Comparison of ENCODE assay signal across 8 cellular contexts in the genomic region with DNA sequence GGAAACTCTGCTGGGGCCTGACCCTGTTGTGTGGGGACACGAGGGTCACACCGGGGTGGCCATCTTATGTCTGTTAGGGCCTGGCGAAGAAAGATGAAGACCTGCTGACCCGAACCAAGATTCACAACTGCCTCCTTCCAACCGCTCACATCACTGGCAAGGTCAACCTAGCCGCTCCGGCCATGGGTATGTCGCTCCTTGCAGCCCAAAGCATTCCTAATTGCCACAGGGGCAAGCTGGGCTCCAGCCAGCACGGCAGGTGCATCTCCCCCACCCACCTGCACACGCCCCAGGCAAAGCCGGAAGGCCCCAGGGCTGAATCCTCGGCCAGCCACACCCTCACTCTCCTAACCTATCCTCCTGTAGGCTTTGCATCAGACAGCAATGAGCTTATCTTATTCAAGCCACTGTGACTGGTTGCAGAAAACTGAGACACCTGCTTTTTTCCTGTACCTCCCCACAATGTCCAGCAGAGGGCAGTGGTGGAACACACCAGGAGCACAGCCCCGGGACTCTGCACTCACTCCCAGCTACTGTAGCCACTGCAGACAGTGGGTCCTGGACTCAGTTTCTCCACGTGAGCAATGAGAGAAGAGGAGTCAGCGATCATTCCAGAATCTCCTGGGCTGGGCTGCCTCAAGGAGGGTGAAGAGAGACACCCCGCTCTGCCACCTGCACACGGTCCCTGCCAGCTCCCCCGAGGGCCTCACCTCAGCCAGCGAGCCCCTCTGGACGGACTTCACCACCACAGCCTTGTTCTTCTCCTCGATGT.
DNase-seq lines count a peak whose midpoint lies in the region; ATAC-seq and TF ChIP-seq lines count a peak whose summit lies in the region.

No MANE protein-coding gene starts in this region.

- DNase-seq in COLO668 (lab: John Stamatoyannopoulos, UW; ENCODE audit: unreplicated experiment) (peak; percentile 55), HuH-7.5 (ENCODE audit: low spot score) (peak; percentile 98), PC-9 (peak; percentile 67 to 73)
- peak; percentile 63 for DNase-seq in activated T-cell treated with anti-CD3 and anti-CD28 coated beads, Interleukin-2, amount 50 U/mL, for 1 hour
- peak; percentile 77 for DNase-seq in natural killer cell treated with Interleukin-12 subunit alpha and Interleukin-12 subunit beta and Interleukin-15 and Interleukin-18, amount 100 ng/mL, for 72 hours (ENCODE audit: low spot score)

- no peak overlapping the region for H2AFZ ChIP-seq in PC-9

- peak; percentile 98 for TF ChIP-seq CTCF in PC-9 (conservative IDR thresholded peaks at IDR 0.05)

- CTCF ChIA-PET in PC-9 (lab: Charles Lee) = interaction anchor here (0.6 to 2.8 kb wide), 25 partner anchors 11 to 436 kb away, joined by 3 to 39 read pairs (median 4); no protein-coding TSS in a partner anchor

- H3K36me3 ChIP-seq in PC-9 (ENCODE audit: low read depth) = no peaks in the 10 kb centered on the region

- peak; percentile 90 for ATAC-seq in esophagus mucosa
- peak; percentile 75 to 86 for ATAC-seq in natural killer cell treated with Interleukin-12 subunit alpha and Interleukin-12 subunit beta and Interleukin-15 and Interleukin-18, amount 100 ng/mL, for 72 hours
- no peak for ATAC-seq in GM18517 (IDR thresholded peaks at IDR 0.05; ENCODE audit: unreplicated experiment)

- intact Hi-C loops in PC-9 (cut with micrococcal nuclease; ENCODE audit: unreplicated experiment) = loop anchor here (1.0 to 5.0 kb wide), 3 partner anchors 248 to 325 kb away; a partner anchor contains a TSS

- no peak overlapping the region for H3K27ac ChIP-seq in PC-9

- POLR2A ChIA-PET in PC-9 (lab: Charles Lee; ENCODE audit: unreplicated experiment) = interaction anchor here (0.5 to 1.0 kb wide), 3 partner anchors 11 to 1113 kb away, joined by 3 to 6 read pairs (median 4); no protein-coding TSS in a partner anchor

- no peaks in the 10 kb centered on the region for H3K27me3 ChIP-seq in PC-9 (ENCODE audit: insufficient read depth, low read depth)

- H3K27me3 Mint-ChIP-seq in natural killer cell treated with Interleukin-12 subunit alpha and Interleukin-12 subunit beta and Interleukin-15 and Interleukin-18, amount 100 ng/mL, for 72 hours = no peaks in the 10 kb centered on the region
- H3K27me3 Mint-ChIP-seq in stimulated activated naive CD8-positive, alpha-beta T cell treated with anti-CD3 and anti-CD28 coated beads, Interleukin-15, Interleukin-2, amounts not matched to agents 100 ng/mL and 50 ng/mL, for 24 hours = no peaks in the 10 kb centered on the region

- no peak overlapping the region for H3K4me3 ChIP-seq in PC-9

- no peaks in the 10 kb centered on the region for H3K4me1 ChIP-seq in PC-9 (replicated peaks; ENCODE audit: insufficient read depth)

- H3K4me3 Mint-ChIP-seq in natural killer cell treated with Interleukin-12 subunit alpha and Interleukin-12 subunit beta and Interleukin-15 and Interleukin-18, amount 100 ng/mL, for 72 hours = no peak overlapping the region
- no peak overlapping the region for H3K4me3 Mint-ChIP-seq in stimulated activated naive CD8-positive, alpha-beta T cell treated with anti-CD3 and anti-CD28 coated beads, Interleukin-15, Interleukin-2, amounts not matched to agents 100 ng/mL and 50 ng/mL, for 24 hours

- H3K9me2 ChIP-seq in PC-9 (ENCODE audit: insufficient read depth) = no peaks in the 10 kb centered on the region

- H3K27ac Mint-ChIP-seq in natural killer cell treated with Interleukin-12 subunit alpha and Interleukin-12 subunit beta and Interleukin-15 and Interleukin-18, amount 100 ng/mL, for 72 hours = peak overlapping the region; percentile 74 to 95
- peak overlapping the region; percentile 76 for H3K27ac Mint-ChIP-seq in stimulated activated naive CD8-positive, alpha-beta T cell treated with anti-CD3 and anti-CD28 coated beads, Interleukin-15, Interleukin-2, amounts not matched to agents 100 ng/mL and 50 ng/mL, for 24 hours

- peaks cover 14% of the 10 kb centered on the region for H3K36me3 Mint-ChIP-seq in natural killer cell treated with Interleukin-12 subunit alpha and Interleukin-12 subunit beta and Interleukin-15 and Interleukin-18, amount 100 ng/mL, for 72 hours
- peaks cover 58% of the 10 kb centered on the region for H3K36me3 Mint-ChIP-seq in stimulated activated naive CD8-positive, alpha-beta T cell treated with anti-CD3 and anti-CD28 coated beads, Interleukin-15, Interleukin-2, amounts not matched to agents 100 ng/mL and 50 ng/mL, for 24 hours (ENCODE audit: low read depth)

- H3F3A ChIP-seq in PC-9 (ENCODE audit: insufficient read depth, low read depth) = 0 out of 2 replicates have a peak, but pooled peaks cover 4% of the 10 kb centered on the region

- no peak overlapping the region for H3K4me2 ChIP-seq in PC-9

- H4K20me1 ChIP-seq in PC-9 (ENCODE audit: insufficient read depth) = no peaks in the 10 kb centered on the region

- H3K4me1 Mint-ChIP-seq in natural killer cell treated with Interleukin-12 subunit alpha and Interleukin-12 subunit beta and Interleukin-15 and Interleukin-18, amount 100 ng/mL, for 72 hours (ENCODE audit: low read depth in 2 of 2) = peaks cover 30 to 41% of the 10 kb centered on the region in 2 donors
- H3K4me1 Mint-ChIP-seq in stimulated activated naive CD8-positive, alpha-beta T cell treated with anti-CD3 and anti-CD28 coated beads, Interleukin-15, Interleukin-2, amounts not matched to agents 100 ng/mL and 50 ng/mL, for 24 hours (ENCODE audit: low read depth) = no peaks in the 10 kb centered on the region

- H3K79me2 ChIP-seq in PC-9 (ENCODE audit: low read depth) = no peaks in the 10 kb centered on the region

- H3K9me3 Mint-ChIP-seq in natural killer cell treated with Interleukin-12 subunit alpha and Interleukin-12 subunit beta and Interleukin-15 and Interleukin-18, amount 100 ng/mL, for 72 hours = no peaks in the 10 kb centered on the region
- no peaks in the 10 kb centered on the region for H3K9me3 Mint-ChIP-seq in stimulated activated naive CD8-positive, alpha-beta T cell treated with anti-CD3 and anti-CD28 coated beads, Interleukin-15, Interleukin-2, amounts not matched to agents 100 ng/mL and 50 ng/mL, for 24 hours

- H3K9me3 ChIP-seq in PC-9 (ENCODE audit: insufficient read depth, low read depth) = no peaks in the 10 kb centered on the region

- BruUV-seq in PC-9 (replicated peaks; lab: Mats Ljungman, UMichigan) = no TSS peak
